In the genomic region with DNA sequence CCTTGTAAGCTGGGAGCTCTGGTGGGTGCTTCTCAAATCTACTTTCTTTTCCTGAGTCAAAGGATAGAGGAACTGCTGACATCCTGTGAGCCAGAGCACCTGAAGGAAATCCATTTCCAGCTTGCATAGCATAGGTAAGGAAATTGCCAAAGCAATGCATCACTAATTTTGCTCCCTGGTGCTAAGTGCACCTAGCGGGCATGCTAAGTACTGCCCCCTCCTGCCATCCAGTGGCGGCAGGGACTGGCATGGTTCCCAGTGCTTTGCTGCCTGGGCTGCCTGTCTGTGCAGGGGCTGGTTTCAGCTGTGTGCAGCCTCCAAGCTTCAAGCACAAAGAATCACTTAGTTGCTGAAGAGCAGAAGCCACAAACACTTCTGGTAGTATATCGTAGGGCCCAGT, we compare ENCODE assay signal across 1 cellular context.
TF ChIP-seq lines count a peak whose summit lies in the region.

No MANE protein-coding gene starts in this region.

TF ChIP-seq in Ishikawa, 13 proteins besides CTCF, POLR2A, EP300 and RAD21 (continued from another document):
- TF ChIP-seq, protein P1, sequence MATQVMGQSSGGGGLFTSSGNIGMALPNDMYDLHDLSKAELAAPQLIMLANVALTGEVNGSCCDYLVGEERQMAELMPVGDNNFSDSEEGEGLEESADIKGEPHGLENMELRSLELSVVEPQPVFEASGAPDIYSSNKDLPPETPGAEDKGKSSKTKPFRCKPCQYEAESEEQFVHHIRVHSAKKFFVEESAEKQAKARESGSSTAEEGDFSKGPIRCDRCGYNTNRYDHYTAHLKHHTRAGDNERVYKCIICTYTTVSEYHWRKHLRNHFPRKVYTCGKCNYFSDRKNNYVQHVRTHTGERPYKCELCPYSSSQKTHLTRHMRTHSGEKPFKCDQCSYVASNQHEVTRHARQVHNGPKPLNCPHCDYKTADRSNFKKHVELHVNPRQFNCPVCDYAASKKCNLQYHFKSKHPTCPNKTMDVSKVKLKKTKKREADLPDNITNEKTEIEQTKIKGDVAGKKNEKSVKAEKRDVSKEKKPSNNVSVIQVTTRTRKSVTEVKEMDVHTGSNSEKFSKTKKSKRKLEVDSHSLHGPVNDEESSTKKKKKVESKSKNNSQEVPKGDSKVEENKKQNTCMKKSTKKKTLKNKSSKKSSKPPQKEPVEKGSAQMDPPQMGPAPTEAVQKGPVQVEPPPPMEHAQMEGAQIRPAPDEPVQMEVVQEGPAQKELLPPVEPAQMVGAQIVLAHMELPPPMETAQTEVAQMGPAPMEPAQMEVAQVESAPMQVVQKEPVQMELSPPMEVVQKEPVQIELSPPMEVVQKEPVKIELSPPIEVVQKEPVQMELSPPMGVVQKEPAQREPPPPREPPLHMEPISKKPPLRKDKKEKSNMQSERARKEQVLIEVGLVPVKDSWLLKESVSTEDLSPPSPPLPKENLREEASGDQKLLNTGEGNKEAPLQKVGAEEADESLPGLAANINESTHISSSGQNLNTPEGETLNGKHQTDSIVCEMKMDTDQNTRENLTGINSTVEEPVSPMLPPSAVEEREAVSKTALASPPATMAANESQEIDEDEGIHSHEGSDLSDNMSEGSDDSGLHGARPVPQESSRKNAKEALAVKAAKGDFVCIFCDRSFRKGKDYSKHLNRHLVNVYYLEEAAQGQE (IDR thresholded peaks at IDR 0.05; ENCODE audit: low read depth), result no peak
